Comparison of ENCODE assay signal across 8 cellular contexts in genomic region chr7:157139142-157140117, GRCh38. TPM values are rescaled to one million over a fixed set of nuclear protein-coding genes. Genes with fewer than 3 reads are reported as not detected.
DNase-seq lines count a peak whose midpoint lies in the region; ATAC-seq and TF ChIP-seq lines count a peak whose summit lies in the region.

No MANE protein-coding gene starts in this region.

- TF ChIP-seq CTCF in AG10803 (conservative IDR thresholded peaks at IDR 0.05; ENCODE audit: low read length): no peak

- peak; percentile 50 for ATAC-seq in GM19372 (IDR thresholded peaks at IDR 0.05; ENCODE audit: low read depth, unreplicated experiment)
- peak; percentile 35 for ATAC-seq in HG03469 (IDR thresholded peaks at IDR 0.05; ENCODE audit: unreplicated experiment)

- no peaks in the 10 kb centered on the region for H3K9me3 ChIP-seq in mesodermal cell (ENCODE audit: control insufficient read depth, low read length)

- DNase-seq in AG10803 (ENCODE audit: low read depth): peak; percentile 43
- peak; percentile 18 to 66 (median 57) for DNase-seq in activated CD4-positive, CD25-positive, alpha-beta regulatory T cell (lab: John Stamatoyannopoulos, UW)
- peak; percentile 69 for DNase-seq in dermis blood vessel endothelial cell
- DNase-seq in stimulated activated CD8-positive, alpha-beta memory T cell treated with anti-CD3 and anti-CD28 coated beads, Interleukin-7, amount 100 ng/mL, for 1 hour (ENCODE audit: low read depth in 2 of 2): peak; percentile 24 to 34
- no peak for DNase-seq in T1000 (lab: John Stamatoyannopoulos, UW)

- H3K27ac ChIP-seq in mesodermal cell (ENCODE audit: low read depth, low read length, severe bottlenecking): peak overlapping the region; percentile 77

- 1 to 3% methylated on average over 59 to 79 of the region's 83 CpGs for WGBS in mesodermal cell (ENCODE audit: insufficient coverage in 2 of 2), 2 experiments

- H3K4me1 ChIP-seq in mesodermal cell (ENCODE audit: control insufficient read depth, insufficient read depth, low read length, poor library complexity, severe bottlenecking): peaks cover 17% of the 10 kb centered on the region

- H3K4me3 ChIP-seq in AG10803 (ENCODE audit: low read length): peak overlapping the region; percentile 86
- H3K4me3 ChIP-seq in mesodermal cell (ENCODE audit: extremely low read depth, insufficient read depth, low read length, poor library complexity, severe bottlenecking): peak overlapping the region; percentile 93

- peaks cover 44% of the 10 kb centered on the region for H3K36me3 ChIP-seq in mesodermal cell (ENCODE audit: control insufficient read depth, insufficient read depth, low read length)

RNA-seq across cellular contexts. Expression of gene UBE3C, which starts 0.7 kb away (rescaled TPM):
- total RNA-seq in dermis blood vessel endothelial cell: 116 and 129 TPM in 2 replicates
- 40.1 TPM for polyA plus RNA-seq in mesodermal cell (2013, experiment 1 of 2)
- 40.7 TPM for polyA plus RNA-seq in mesodermal cell (2013, experiment 2 of 2)
